Comparison of ENCODE assay signal across 7 cellular contexts in the genomic region with DNA sequence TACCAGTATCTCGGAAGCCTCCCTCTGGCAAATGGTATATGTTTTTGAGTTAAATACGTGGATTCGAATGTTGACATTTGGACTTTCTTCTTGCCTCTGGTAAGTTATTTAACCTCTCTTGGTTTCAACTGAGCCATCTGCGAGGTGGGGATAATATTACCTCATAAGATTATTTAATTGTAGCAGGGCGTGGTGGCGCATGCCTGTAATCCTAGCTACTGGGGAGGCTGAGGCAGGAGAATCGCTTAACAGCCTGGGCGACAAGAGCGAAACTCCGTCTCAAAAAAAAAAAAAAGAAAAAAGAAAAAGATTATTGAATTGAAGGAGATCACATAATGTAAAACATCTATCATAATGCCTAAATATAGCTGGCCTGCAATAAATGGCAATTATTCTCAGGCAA. TPM values are rescaled to one million over a fixed set of nuclear protein-coding genes. Genes with fewer than 3 reads are reported as not detected.
DNase-seq lines count a peak whose midpoint lies in the region; ATAC-seq and TF ChIP-seq lines count a peak whose summit lies in the region.

No MANE protein-coding gene starts in this region.

- no peak for ATAC-seq in HCT116
- ATAC-seq in foreskin keratinocyte: no peak
- no peak for ATAC-seq in activated CD4-positive, CD25-positive, alpha-beta regulatory T cell treated with anti-CD3 and anti-CD28 coated beads, Interleukin-2, amount 50 U/mL, for 24 hours

- no peaks in the 10 kb centered on the region for H4K20me1 ChIP-seq in HCT116 (ENCODE audit: insufficient read depth)

- intact Hi-C loops in HCT116 (cut with micrococcal nuclease): no loop called here

- POLR2A ChIA-PET in HCT116 (lab: Charles Lee): interaction anchor here (0.7 to 1.9 kb wide), 3 partner anchors 12 to 538 kb away, joined by 3 to 4 read pairs (median 3); no protein-coding TSS in a partner anchor

- H3K27me3 ChIP-seq in HCT116 (ENCODE audit: insufficient read depth, low read length) (no peaks in the 10 kb centered on the region), foreskin keratinocyte (no peaks in the 10 kb centered on the region), skeletal muscle tissue (ENCODE audit: control insufficient read depth in 3 of 3, insufficient read depth in 3 of 3, low read length in 3 of 3) (no peaks in the 10 kb centered on the region)

- no peak; the same call in 1 of the 2 replicates for TF ChIP-seq RAD21 in HCT116 (IDR thresholded peaks at IDR 0.05; ENCODE audit: low read depth)

- H3K9ac ChIP-seq in HCT116 (ENCODE audit: low read length) (peak overlapping the region; percentile 75), skeletal muscle tissue (ENCODE audit: low read depth in 1 of 3, low read length in 3 of 3) (peak overlapping the region; percentile 84 to 92 (median 91))

- H3K4me3 ChIP-seq in HCT116 (replicated peaks in 1 of 2; ENCODE audit: low read depth in 1 of 2, low read length in 2 of 2) (peak overlapping the region; percentile 73 to 93), skeletal muscle tissue (ENCODE audit: low read length in 3 of 3) (peak overlapping the region; percentile 65 to 99 (median 89))

- TF ChIP-seq POLR2A in HCT116 (IDR thresholded peaks at IDR 0.05; ENCODE audit: borderline replicate concordance, extremely low read depth, insufficient read depth, insufficient read length): no peak

- DNase-seq in HCT116 (ENCODE audit: low read depth, low spot score): no peak
- no peak for DNase-seq in foreskin keratinocyte
- DNase-seq in NCI-H128 (lab: John Stamatoyannopoulos, UW; ENCODE audit: unreplicated experiment): no peak
- DNase-seq in DMS153 treated with DMSO at 0.1 percent for 48 hours (lab: John Stamatoyannopoulos, UW; ENCODE audit: unreplicated experiment): no peak

- RAD21 ChIA-PET in HCT116 (lab: Charles Lee; ENCODE audit: low non-redundant PET in 1 of 2, low total read pairs in 2 of 2, uncharacterized antibody in 2 of 2, unreplicated experiment in 2 of 2): no interaction called here

- CTCF ChIA-PET in HCT116 (lab: Charles Lee): no interaction called here

- no peaks in the 10 kb centered on the region for H3K9me2 ChIP-seq in HCT116 (ENCODE audit: insufficient read depth)

- H3K36me3 ChIP-seq in HCT116 (ENCODE audit: control insufficient read depth in 1 of 2, insufficient read depth in 2 of 2, low read length in 2 of 2) (no peaks in the 10 kb centered on the region), skeletal muscle tissue (ENCODE audit: control insufficient read depth in 3 of 3, insufficient read depth in 3 of 3, low read length in 3 of 3) (no peaks in the 10 kb centered on the region)

- H3K4me2 ChIP-seq in HCT116 (ENCODE audit: low read length): peak overlapping the region; percentile 69

- no peaks in the 10 kb centered on the region for H3K9me3 ChIP-seq in HCT116 (ENCODE audit: control insufficient read depth in 1 of 2, insufficient read depth in 1 of 2, low read depth in 1 of 2, low read length in 2 of 2)
- no peaks in the 10 kb centered on the region for H3K9me3 ChIP-seq in skeletal muscle tissue (ENCODE audit: control insufficient read depth in 3 of 3, low read length in 3 of 3)

- no peak for TF ChIP-seq CTCF in HCT116 (IDR thresholded peaks at IDR 0.05 in 2 of 3, conservative IDR thresholded peaks at IDR 0.05 in 1 of 3; ENCODE audit: borderline replicate concordance in 1 of 3, insufficient read depth in 1 of 3, low read depth in 2 of 3, low read length in 2 of 3)
- TF ChIP-seq CTCF in VCaP (conservative IDR thresholded peaks at IDR 0.05): no peak
- TF ChIP-seq CTCF in foreskin keratinocyte (conservative IDR thresholded peaks at IDR 0.05): no peak

- H3K79me2 ChIP-seq in HCT116 (ENCODE audit: insufficient read depth, low read length): peaks cover 25% of the 10 kb centered on the region

- H3K27ac ChIP-seq in HCT116 (ENCODE audit: low read depth, low read length): peak overlapping the region; percentile 80
- peak overlapping the region; percentile 87 for H3K27ac ChIP-seq in VCaP
- peak overlapping the region; percentile 13 for H3K27ac ChIP-seq in foreskin keratinocyte
- H3K27ac ChIP-seq in skeletal muscle tissue (ENCODE audit: low read depth, low read length): peak overlapping the region; percentile 76

- peak overlapping the region; percentile 37 for H2AFZ ChIP-seq in HCT116 (ENCODE audit: low read depth, low read length, poor library complexity, severe bottlenecking)

- BruUV-seq in HCT116 (replicated peaks; lab: Mats Ljungman, UMichigan): TSS peak; percentile 99

- H3K4me1 ChIP-seq in HCT116 (ENCODE audit: control insufficient read depth in 1 of 2, insufficient read depth in 2 of 2, low read length in 2 of 2): peaks cover 7 to 13% of the 10 kb centered on the region in 2 experiments; a peak in 3 of 4 replicates
- peaks cover 9% of the 10 kb centered on the region for H3K4me1 ChIP-seq in foreskin keratinocyte
- H3K4me1 ChIP-seq in skeletal muscle tissue (ENCODE audit: control insufficient read depth in 3 of 3, insufficient read depth in 3 of 3, low read length in 3 of 3): peaks cover 5 to 17% (median 12%) of the 10 kb centered on the region in 3 donors

TF ChIP-seq in HCT116, 20 proteins besides CTCF, POLR2A, EP300 and RAD21:
- TF ChIP-seq ZNF274 (IDR thresholded peaks at IDR 0.05; ENCODE audit: low read depth, low read length) (no peak), CEBPB (IDR thresholded peaks at IDR 0.05; ENCODE audit: low read depth) (0 out of 2 replicates have a peak, but pooled peaks have one; percentile 52)

RNA-seq across cellular contexts. Expression of a gene that starts 0.4 kb away (rescaled TPM):
- total RNA-seq in HCT116 (2021; ENCODE audit: unreplicated experiment) (9.2 TPM), foreskin keratinocyte (7.6 and 9.5 TPM in 2 replicates), skeletal muscle tissue (3.7 TPM)
- 2.6 and 3.8 TPM in 2 replicates for polyA plus RNA-seq in HCT116 (2012)
- polyA plus RNA-seq in foreskin keratinocyte: 3.0 and 4.4 TPM in 2 replicates

RNA-seq across cellular contexts. Expression of a gene that starts 16.4 kb away (rescaled TPM):
- 24.7 TPM for total RNA-seq in HCT116 (2021; ENCODE audit: unreplicated experiment)
- polyA plus RNA-seq in HCT116 (2012): 8.4 and 12.5 TPM in 2 replicates
- 14.1 and 14.2 TPM in 2 replicates for total RNA-seq in foreskin keratinocyte
- 8.2 and 9.8 TPM in 2 replicates for polyA plus RNA-seq in foreskin keratinocyte
- 9.4 TPM for total RNA-seq in skeletal muscle tissue

RNA-seq across cellular contexts. Expression of a gene that starts 28.9 kb away (rescaled TPM):
- total RNA-seq in HCT116 (2021; ENCODE audit: unreplicated experiment) (556 TPM), foreskin keratinocyte (421 and 463 TPM in 2 replicates), skeletal muscle tissue (292 TPM)
- polyA plus RNA-seq in HCT116 (2012): 212 and 372 TPM in 2 replicates
- polyA plus RNA-seq in foreskin keratinocyte: 606 and 654 TPM in 2 replicates

RNA-seq across cellular contexts. Expression of a gene that starts 29.0 kb away (rescaled TPM):
- total RNA-seq in HCT116 (2021; ENCODE audit: unreplicated experiment): 106 TPM
- 74.1 and 75.4 TPM in 2 replicates for polyA plus RNA-seq in HCT116 (2012)
- 47.9 and 53.1 TPM in 2 replicates for total RNA-seq in foreskin keratinocyte
- 26.9 and 27.9 TPM in 2 replicates for polyA plus RNA-seq in foreskin keratinocyte
- 24.5 TPM for total RNA-seq in skeletal muscle tissue

Comparison
In these comparisons a context has a peak if more than half of its experiments do, and no peak if none do; other contexts are left out.
1. H3K27ac ChIP-seq: peak in every context shown above with its lines; median percentile 87 in VCaP; 80 in HCT116; 76 in skeletal muscle tissue; 13 in foreskin keratinocyte.